17 cellular contexts compared by ENCODE assay signal in the genomic region with DNA sequence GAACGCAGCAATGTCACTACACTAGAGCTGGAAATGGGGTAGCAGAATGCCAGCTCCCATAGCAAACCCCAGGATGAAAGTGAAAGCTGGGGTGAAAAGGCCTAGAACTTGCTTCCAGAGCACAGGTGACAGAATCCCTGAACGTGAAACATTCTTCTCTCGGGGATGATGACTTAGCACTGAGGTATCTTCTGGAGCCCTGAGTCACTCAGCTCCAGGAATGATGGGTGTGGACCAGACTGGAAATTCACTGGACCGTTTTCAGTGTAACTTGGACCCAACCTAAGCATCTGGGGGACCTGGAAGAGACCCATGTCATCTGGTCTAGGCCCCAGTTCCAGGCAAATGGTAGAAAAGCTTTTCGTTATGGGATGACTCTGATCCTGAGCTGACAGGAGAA.
DNase-seq lines count a peak whose midpoint lies in the region; ATAC-seq and TF ChIP-seq lines count a peak whose summit lies in the region.
"Had no signal": no experiment of that assay in that cellular context is flagged by ENCODE, and none has a peak within 500 bp of the region (broad histone marks: within the 10 kb centered on the region; RNA-seq: fewer than 3 reads in every experiment).

No MANE protein-coding gene starts in this region.

- H3K4me2 ChIP-seq in osteoblast (ENCODE audit: insufficient read depth, low read length) = no peak overlapping the region

- H3K27ac ChIP-seq in esophagus muscularis mucosa (replicated peaks in 1 of 4) (no peak overlapping the region), osteoblast (ENCODE audit: low read depth, low read length) (peak overlapping the region; percentile 44), ascending aorta (no peak overlapping the region)
- H3K27ac ChIP-seq: colonic mucosa had no signal

- no peaks in the 10 kb centered on the region for H3K79me2 ChIP-seq in osteoblast (ENCODE audit: insufficient read depth, low read length)

- ATAC-seq in GM21390 (IDR thresholded peaks at IDR 0.05; ENCODE audit: unreplicated experiment) = no peak

- H3K4me3 ChIP-seq in esophagus muscularis mucosa = no peak overlapping the region
- H3K4me3 ChIP-seq in osteoblast (ENCODE audit: insufficient read depth, low read length) = no peak overlapping the region
- no peak overlapping the region for H3K4me3 ChIP-seq in ascending aorta
- H3K4me3 ChIP-seq: colonic mucosa, stomach had no signal

- H3K36me3 ChIP-seq in esophagus muscularis mucosa (no peaks in the 10 kb centered on the region), osteoblast (ENCODE audit: insufficient read depth, low read length) (no peaks in the 10 kb centered on the region), ascending aorta (no peaks in the 10 kb centered on the region)
- H3K36me3 ChIP-seq: colonic mucosa, stomach had no signal

- H4K20me1 ChIP-seq in osteoblast (ENCODE audit: insufficient read depth, low read length) = no peaks in the 10 kb centered on the region

- H3K9me3 ChIP-seq in esophagus muscularis mucosa = no peaks in the 10 kb centered on the region
- no peaks in the 10 kb centered on the region for H3K9me3 ChIP-seq in osteoblast (ENCODE audit: low read depth, low read length)
- H3K9me3 ChIP-seq in ascending aorta = no peaks in the 10 kb centered on the region
- H3K9me3 ChIP-seq: colonic mucosa, stomach had no signal

- TF ChIP-seq EP300 in esophagus muscularis mucosa (IDR thresholded peaks at IDR 0.05) = no peak

- no peak for TF ChIP-seq CTCF in esophagus muscularis mucosa (IDR thresholded peaks at IDR 0.05)
- no peak for TF ChIP-seq CTCF in osteoblast (IDR thresholded peaks at IDR 0.05; ENCODE audit: extremely low read depth, low read depth, low read length)
- no peak for TF ChIP-seq CTCF in ascending aorta (IDR thresholded peaks at IDR 0.05)

- intact Hi-C loops in esophagus muscularis mucosa (cut with DNase I) = no loop called here
- intact Hi-C loops in ascending aorta (cut with DNase I) = no loop called here

- WGBS in esophagus muscularis mucosa = 71% methylated on average over 5 of the region's 5 CpGs

- TF ChIP-seq POLR2A in esophagus muscularis mucosa (IDR thresholded peaks at IDR 0.05; ENCODE audit: low read depth) = no peak

- H3K4me1 ChIP-seq in esophagus muscularis mucosa = peaks cover 5 to 16% (median 8%) of the 10 kb centered on the region in 4 donors
- H3K4me1 ChIP-seq in osteoblast (ENCODE audit: insufficient read depth, low read length) = peaks cover 17% of the 10 kb centered on the region
- no peaks in the 10 kb centered on the region for H3K4me1 ChIP-seq in ascending aorta
- H3K4me1 ChIP-seq: colonic mucosa had no signal

- no peak overlapping the region for H2AFZ ChIP-seq in osteoblast (ENCODE audit: low read length)

- DNase-seq in Daoy (ENCODE audit: low read depth) (peak; percentile 60), NCI-H226 (peak; percentile 86), esophagus muscularis mucosa (ENCODE audit: extremely low spot score) (peak; percentile 60), osteoblast (ENCODE audit: insufficient read length, low spot score, missing footprints) (peak; percentile 81), occipital lobe (lab: John Stamatoyannopoulos, UW) (no peak), ascending aorta (ENCODE audit: low spot score in 2 of 2) (no peak)
- no peak for DNase-seq in NK-92 treated with Interleukin-12 subunit alpha and Interleukin-12 subunit beta, amount 100 ng/mL, for 24 hours (lab: John Stamatoyannopoulos, UW)
- DNase-seq: activated naive CD8-positive, alpha-beta T cell treated with anti-CD3 and anti-CD28 coated beads for 36 hours; CD4-positive, alpha-beta T cell; colonic mucosa; foreskin melanocyte; naive B cell; NCI-H1105 treated with DMSO at 0.1 percent for 48 hours; NCI-H524 treated with DMSO at 0.1 percent for 48 hours; Right ventricle myocardium superior; stomach had no signal

- H3K27me3 ChIP-seq in esophagus muscularis mucosa (no peaks in the 10 kb centered on the region), osteoblast (ENCODE audit: insufficient read depth, low read length) (no peaks in the 10 kb centered on the region), ascending aorta (no peaks in the 10 kb centered on the region)
- H3K27me3 ChIP-seq: colonic mucosa, stomach had no signal

Comparison
In these comparisons a context has a peak if more than half of its experiments do, and no peak if none do; other contexts are left out.
1. DNase-seq: peak in Daoy (single experiment), NCI-H226 (single experiment), esophagus muscularis mucosa (single experiment) and osteoblast (single experiment); none in occipital lobe (single experiment), NK-92 treated with Interleukin-12 subunit alpha and Interleukin-12 subunit beta, amount 100 ng/mL, for 24 hours (single experiment) and ascending aorta (0 of 2).